Comparison of ENCODE assay signal across 3 cellular contexts in the genomic region with DNA sequence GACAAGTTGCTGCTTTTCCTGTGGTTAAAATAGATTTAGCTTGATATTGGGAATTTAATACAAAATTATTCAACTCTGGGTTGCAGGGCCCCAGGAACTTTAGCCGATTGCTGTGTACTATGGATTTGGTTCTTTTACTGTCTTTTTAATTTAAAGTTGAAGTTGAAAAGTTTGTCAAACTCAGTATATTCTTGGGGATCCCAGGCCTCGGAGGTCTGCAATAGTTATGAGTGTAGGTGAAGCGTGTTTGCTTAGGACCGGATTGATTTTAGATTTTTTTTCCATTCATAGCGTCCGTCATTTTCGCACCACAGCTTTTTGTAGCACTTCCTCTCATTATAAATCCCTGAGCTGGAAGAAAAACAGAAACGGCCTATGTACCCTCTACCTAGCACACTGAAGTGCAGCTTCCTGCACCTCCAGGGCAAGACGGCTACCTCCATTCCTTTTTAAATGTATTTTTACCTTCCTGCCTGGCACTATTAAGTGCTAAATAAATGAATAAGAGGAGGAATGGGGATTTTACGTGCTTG.
TF ChIP-seq lines count a peak whose summit lies in the region.

No MANE protein-coding gene starts in this region.

TF ChIP-seq in SK-N-SH, 30 proteins besides CTCF, POLR2A, EP300 and RAD21 (continued from another document):
- TF ChIP-seq SMC3 (IDR thresholded peaks at IDR 0.05; ENCODE audit: low read depth, low read length) (no peak), EZH2phosphoT487 (IDR thresholded peaks at IDR 0.05; ENCODE audit: borderline replicate concordance, low read depth) (no peak), GABPA (IDR thresholded peaks at IDR 0.05; ENCODE audit: low read depth) (no peak), RXRA (IDR thresholded peaks at IDR 0.05; ENCODE audit: borderline replicate concordance, low read depth) (no peak), FOXJ3 (CRISPR knock-in tag; IDR thresholded peaks at IDR 0.05) (no peak), RFX5 (IDR thresholded peaks at IDR 0.05; ENCODE audit: low read length) (no peak), JUND (IDR thresholded peaks at IDR 0.05) (no peak), ELF1 (IDR thresholded peaks at IDR 0.05) (no peak), MEF2A (IDR thresholded peaks at IDR 0.05; ENCODE audit: borderline replicate concordance, low read depth) (no peak)

TF ChIP-seq in SK-N-SH treated with all-trans-retinoic acid at 6 μM for 48 hours, 23 proteins besides CTCF, POLR2A, EP300 and RAD21 (continued from another document):
- TF ChIP-seq, protein P1, sequence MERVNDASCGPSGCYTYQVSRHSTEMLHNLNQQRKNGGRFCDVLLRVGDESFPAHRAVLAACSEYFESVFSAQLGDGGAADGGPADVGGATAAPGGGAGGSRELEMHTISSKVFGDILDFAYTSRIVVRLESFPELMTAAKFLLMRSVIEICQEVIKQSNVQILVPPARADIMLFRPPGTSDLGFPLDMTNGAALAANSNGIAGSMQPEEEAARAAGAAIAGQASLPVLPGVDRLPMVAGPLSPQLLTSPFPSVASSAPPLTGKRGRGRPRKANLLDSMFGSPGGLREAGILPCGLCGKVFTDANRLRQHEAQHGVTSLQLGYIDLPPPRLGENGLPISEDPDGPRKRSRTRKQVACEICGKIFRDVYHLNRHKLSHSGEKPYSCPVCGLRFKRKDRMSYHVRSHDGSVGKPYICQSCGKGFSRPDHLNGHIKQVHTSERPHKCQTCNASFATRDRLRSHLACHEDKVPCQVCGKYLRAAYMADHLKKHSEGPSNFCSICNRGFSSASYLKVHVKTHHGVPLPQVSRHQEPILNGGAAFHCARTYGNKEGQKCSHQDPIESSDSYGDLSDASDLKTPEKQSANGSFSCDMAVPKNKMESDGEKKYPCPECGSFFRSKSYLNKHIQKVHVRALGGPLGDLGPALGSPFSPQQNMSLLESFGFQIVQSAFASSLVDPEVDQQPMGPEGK (CRISPR knock-in tag; IDR thresholded peaks at IDR 0.05; ENCODE audit: borderline replicate concordance) = no peak
- TF ChIP-seq GLIS3 (CRISPR knock-in tag; IDR thresholded peaks at IDR 0.05) = no peak
- TF ChIP-seq SNAI2 (CRISPR knock-in tag; IDR thresholded peaks at IDR 0.05) = no peak
- TF ChIP-seq ESRRG (CRISPR knock-in tag; IDR thresholded peaks at IDR 0.05) = no peak
- TF ChIP-seq BACH2 (CRISPR knock-in tag; IDR thresholded peaks at IDR 0.05; ENCODE audit: borderline replicate concordance) = no peak
- no peak for TF ChIP-seq RARB (CRISPR knock-in tag; IDR thresholded peaks at IDR 0.05)
- TF ChIP-seq ZFP3 (CRISPR knock-in tag; IDR thresholded peaks at IDR 0.05) = no peak
- no peak for TF ChIP-seq OSR1 (CRISPR knock-in tag; IDR thresholded peaks at IDR 0.05)
- TF ChIP-seq, protein P2, sequence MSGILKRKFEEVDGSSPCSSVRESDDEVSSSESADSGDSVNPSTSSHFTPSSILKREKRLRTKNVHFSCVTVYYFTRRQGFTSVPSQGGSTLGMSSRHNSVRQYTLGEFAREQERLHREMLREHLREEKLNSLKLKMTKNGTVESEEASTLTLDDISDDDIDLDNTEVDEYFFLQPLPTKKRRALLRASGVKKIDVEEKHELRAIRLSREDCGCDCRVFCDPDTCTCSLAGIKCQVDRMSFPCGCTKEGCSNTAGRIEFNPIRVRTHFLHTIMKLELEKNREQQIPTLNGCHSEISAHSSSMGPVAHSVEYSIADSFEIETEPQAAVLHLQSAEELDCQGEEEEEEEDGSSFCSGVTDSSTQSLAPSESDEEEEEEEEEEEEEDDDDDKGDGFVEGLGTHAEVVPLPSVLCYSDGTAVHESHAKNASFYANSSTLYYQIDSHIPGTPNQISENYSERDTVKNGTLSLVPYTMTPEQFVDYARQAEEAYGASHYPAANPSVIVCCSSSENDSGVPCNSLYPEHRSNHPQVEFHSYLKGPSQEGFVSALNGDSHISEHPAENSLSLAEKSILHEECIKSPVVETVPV (CRISPR knock-in tag; IDR thresholded peaks at IDR 0.05) = no peak
- TF ChIP-seq PPARA (CRISPR knock-in tag; IDR thresholded peaks at IDR 0.05; ENCODE audit: borderline replicate concordance) = no peak
- TF ChIP-seq ZNF8 (CRISPR knock-in tag; IDR thresholded peaks at IDR 0.05) = no peak
- TF ChIP-seq TCF4 (CRISPR knock-in tag; IDR thresholded peaks at IDR 0.05; ENCODE audit: borderline replicate concordance) = no peak
- TF ChIP-seq, protein P3, sequence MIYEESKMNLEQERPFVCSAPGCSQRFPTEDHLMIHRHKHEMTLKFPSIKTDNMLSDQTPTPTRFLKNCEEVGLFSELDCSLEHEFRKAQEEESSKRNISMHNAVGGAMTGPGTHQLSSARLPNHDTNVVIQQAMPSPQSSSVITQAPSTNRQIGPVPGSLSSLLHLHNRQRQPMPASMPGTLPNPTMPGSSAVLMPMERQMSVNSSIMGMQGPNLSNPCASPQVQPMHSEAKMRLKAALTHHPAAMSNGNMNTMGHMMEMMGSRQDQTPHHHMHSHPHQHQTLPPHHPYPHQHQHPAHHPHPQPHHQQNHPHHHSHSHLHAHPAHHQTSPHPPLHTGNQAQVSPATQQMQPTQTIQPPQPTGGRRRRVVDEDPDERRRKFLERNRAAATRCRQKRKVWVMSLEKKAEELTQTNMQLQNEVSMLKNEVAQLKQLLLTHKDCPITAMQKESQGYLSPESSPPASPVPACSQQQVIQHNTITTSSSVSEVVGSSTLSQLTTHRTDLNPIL (CRISPR knock-in tag; IDR thresholded peaks at IDR 0.05; ENCODE audit: low read depth) = no peak
- TF ChIP-seq, protein P4, sequence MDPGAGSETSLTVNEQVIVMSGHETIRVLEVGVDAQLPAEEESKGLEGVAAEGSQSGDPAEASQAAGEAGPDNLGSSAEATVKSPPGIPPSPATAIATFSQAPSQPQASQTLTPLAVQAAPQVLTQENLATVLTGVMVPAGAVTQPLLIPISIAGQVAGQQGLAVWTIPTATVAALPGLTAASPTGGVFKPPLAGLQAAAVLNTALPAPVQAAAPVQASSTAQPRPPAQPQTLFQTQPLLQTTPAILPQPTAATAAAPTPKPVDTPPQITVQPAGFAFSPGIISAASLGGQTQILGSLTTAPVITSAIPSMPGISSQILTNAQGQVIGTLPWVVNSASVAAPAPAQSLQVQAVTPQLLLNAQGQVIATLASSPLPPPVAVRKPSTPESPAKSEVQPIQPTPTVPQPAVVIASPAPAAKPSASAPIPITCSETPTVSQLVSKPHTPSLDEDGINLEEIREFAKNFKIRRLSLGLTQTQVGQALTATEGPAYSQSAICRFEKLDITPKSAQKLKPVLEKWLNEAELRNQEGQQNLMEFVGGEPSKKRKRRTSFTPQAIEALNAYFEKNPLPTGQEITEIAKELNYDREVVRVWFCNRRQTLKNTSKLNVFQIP (CRISPR knock-in tag; IDR thresholded peaks at IDR 0.05; ENCODE audit: borderline replicate concordance, low read depth) = no peak
- TF ChIP-seq CSDC2 (CRISPR knock-in tag; IDR thresholded peaks at IDR 0.05) = no peak
- no peak for TF ChIP-seq ZNF565 (CRISPR knock-in tag; conservative IDR thresholded peaks at IDR 0.05; ENCODE audit: low read depth)
- TF ChIP-seq ZFP30 (CRISPR knock-in tag; IDR thresholded peaks at IDR 0.05) = no peak

TF ChIP-seq in HCT116, 20 proteins besides CTCF, POLR2A, EP300 and RAD21 (continued from another document):
- TF ChIP-seq, protein P5, sequence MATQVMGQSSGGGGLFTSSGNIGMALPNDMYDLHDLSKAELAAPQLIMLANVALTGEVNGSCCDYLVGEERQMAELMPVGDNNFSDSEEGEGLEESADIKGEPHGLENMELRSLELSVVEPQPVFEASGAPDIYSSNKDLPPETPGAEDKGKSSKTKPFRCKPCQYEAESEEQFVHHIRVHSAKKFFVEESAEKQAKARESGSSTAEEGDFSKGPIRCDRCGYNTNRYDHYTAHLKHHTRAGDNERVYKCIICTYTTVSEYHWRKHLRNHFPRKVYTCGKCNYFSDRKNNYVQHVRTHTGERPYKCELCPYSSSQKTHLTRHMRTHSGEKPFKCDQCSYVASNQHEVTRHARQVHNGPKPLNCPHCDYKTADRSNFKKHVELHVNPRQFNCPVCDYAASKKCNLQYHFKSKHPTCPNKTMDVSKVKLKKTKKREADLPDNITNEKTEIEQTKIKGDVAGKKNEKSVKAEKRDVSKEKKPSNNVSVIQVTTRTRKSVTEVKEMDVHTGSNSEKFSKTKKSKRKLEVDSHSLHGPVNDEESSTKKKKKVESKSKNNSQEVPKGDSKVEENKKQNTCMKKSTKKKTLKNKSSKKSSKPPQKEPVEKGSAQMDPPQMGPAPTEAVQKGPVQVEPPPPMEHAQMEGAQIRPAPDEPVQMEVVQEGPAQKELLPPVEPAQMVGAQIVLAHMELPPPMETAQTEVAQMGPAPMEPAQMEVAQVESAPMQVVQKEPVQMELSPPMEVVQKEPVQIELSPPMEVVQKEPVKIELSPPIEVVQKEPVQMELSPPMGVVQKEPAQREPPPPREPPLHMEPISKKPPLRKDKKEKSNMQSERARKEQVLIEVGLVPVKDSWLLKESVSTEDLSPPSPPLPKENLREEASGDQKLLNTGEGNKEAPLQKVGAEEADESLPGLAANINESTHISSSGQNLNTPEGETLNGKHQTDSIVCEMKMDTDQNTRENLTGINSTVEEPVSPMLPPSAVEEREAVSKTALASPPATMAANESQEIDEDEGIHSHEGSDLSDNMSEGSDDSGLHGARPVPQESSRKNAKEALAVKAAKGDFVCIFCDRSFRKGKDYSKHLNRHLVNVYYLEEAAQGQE (IDR thresholded peaks at IDR 0.05; ENCODE audit: low read depth) = no peak
- TF ChIP-seq CBX3 (IDR thresholded peaks at IDR 0.05; ENCODE audit: low read depth) (no peak), TCF7L2 (IDR thresholded peaks at IDR 0.05; ENCODE audit: borderline replicate concordance, extremely low read depth, insufficient read depth, insufficient read length) (no peak)
